11 cellular contexts compared by ENCODE assay signal in the genomic region with DNA sequence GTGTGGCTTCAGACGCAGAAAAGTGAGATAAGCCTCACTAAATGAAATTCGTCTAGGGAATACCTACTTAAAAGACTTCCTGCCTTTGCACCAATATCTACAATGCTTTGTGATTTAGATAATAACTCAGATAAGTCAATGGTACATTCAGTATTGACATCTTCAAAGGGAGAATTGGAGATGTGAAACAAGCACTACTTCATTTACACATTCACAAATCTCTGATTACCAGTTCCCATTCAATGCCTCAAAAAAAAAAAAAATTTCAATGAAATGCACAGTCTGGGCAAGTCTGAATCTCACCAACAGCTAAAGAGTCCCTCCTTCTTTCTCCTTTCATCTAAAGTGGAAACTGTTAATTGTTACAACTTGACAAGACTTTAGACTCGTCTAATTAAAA. TPM values are rescaled to one million over a fixed set of nuclear protein-coding genes. Genes with fewer than 3 reads are reported as not detected.
DNase-seq lines count a peak whose midpoint lies in the region; ATAC-seq and TF ChIP-seq lines count a peak whose summit lies in the region.
"Had no signal": no experiment of that assay in that cellular context is flagged by ENCODE, and none has a peak within 500 bp of the region (broad histone marks: within the 10 kb centered on the region; RNA-seq: fewer than 3 reads in every experiment).

No MANE protein-coding gene starts in this region.

- H3K4me1 ChIP-seq in left ventricle myocardium inferior (peaks cover 85% of the 10 kb centered on the region), right cardiac atrium (ENCODE audit: control insufficient read depth, insufficient read depth, low read length) (peaks cover 2% of the 10 kb centered on the region)

- peak overlapping the region; percentile 92 for H3K27ac Mint-ChIP-seq in activated naive CD8-positive, alpha-beta T cell
- peak overlapping the region; percentile 95 for H3K27ac Mint-ChIP-seq in mesothelial cell of epicardium

- no peaks in the 10 kb centered on the region for H3K36me3 ChIP-seq in left ventricle myocardium inferior

- peaks cover 59% of the 10 kb centered on the region for H3K4me1 Mint-ChIP-seq in activated naive CD8-positive, alpha-beta T cell (ENCODE audit: low read depth)
- H3K4me1 Mint-ChIP-seq in mesothelial cell of epicardium, result peaks cover 30% of the 10 kb centered on the region

- no peaks in the 10 kb centered on the region for H3K27me3 ChIP-seq in left ventricle myocardium inferior (ENCODE audit: low read depth)
- H3K27me3 ChIP-seq in right cardiac atrium (ENCODE audit: control insufficient read depth, insufficient read depth), result no peaks in the 10 kb centered on the region
- H3K27me3 ChIP-seq: SJSA1 had no signal

- DNase-seq in left ventricle myocardium inferior (no peak), right cardiac atrium (no peak), mesothelial cell of epicardium (ENCODE audit: low spot score in 2 of 2, unreplicated experiment in 2 of 2) (no peak), NCI-H774 (lab: John Stamatoyannopoulos, UW) (no peak), coronary artery (ENCODE audit: low spot score) (no peak), cerebellar nuclear complex (lab: John Stamatoyannopoulos, UW) (no peak)
- DNase-seq: DMS153, NCI-H1092 had no signal

- intact Hi-C loops in left ventricle myocardium inferior (cut with micrococcal nuclease) (no loop called here), right cardiac atrium (cut with DNase I) (loop anchor here in 1 of 4 donors (5.0 kb wide), 1 partner anchor 45 kb away; a partner anchor contains a TSS)

- peak overlapping the region; percentile 100 for H3K27ac ChIP-seq in left ventricle myocardium inferior (replicated peaks)
- no peak overlapping the region for H3K27ac ChIP-seq in right cardiac atrium (ENCODE audit: low read length)
- no peak overlapping the region for H3K27ac ChIP-seq in coronary artery

- ATAC-seq in right cardiac atrium (no peak), HG03039 (IDR thresholded peaks at IDR 0.05; ENCODE audit: unreplicated experiment) (no peak)

- H3K36me3 Mint-ChIP-seq in activated naive CD8-positive, alpha-beta T cell, result peaks cover 16% of the 10 kb centered on the region
- peaks cover 16% of the 10 kb centered on the region for H3K36me3 Mint-ChIP-seq in mesothelial cell of epicardium

- H3K27me3 Mint-ChIP-seq in activated naive CD8-positive, alpha-beta T cell, result no peaks in the 10 kb centered on the region
- H3K27me3 Mint-ChIP-seq in mesothelial cell of epicardium (ENCODE audit: low read depth), result no peaks in the 10 kb centered on the region

- peak overlapping the region; percentile 95 for H3K4me3 ChIP-seq in left ventricle myocardium inferior
- H3K4me3 ChIP-seq in right cardiac atrium (ENCODE audit: low read length), result no peak overlapping the region
- no peak overlapping the region for H3K4me3 ChIP-seq in coronary artery

- H3K9me3 ChIP-seq in left ventricle myocardium inferior (replicated peaks) (no peaks in the 10 kb centered on the region), right cardiac atrium (ENCODE audit: control insufficient read depth, low read length) (no peaks in the 10 kb centered on the region)
- H3K9me3 ChIP-seq: SJSA1 had no signal

- H3K4me3 Mint-ChIP-seq in activated naive CD8-positive, alpha-beta T cell, result peak overlapping the region; percentile 94
- H3K4me3 Mint-ChIP-seq in mesothelial cell of epicardium, result peak overlapping the region; percentile 93

- no peak for TF ChIP-seq CTCF in left ventricle myocardium inferior (IDR thresholded peaks at IDR 0.05; ENCODE audit: borderline replicate concordance)
- TF ChIP-seq CTCF in mesothelial cell of epicardium (IDR thresholded peaks at IDR 0.05; ENCODE audit: unreplicated experiment), result no peak
- no peak for TF ChIP-seq CTCF in coronary artery (IDR thresholded peaks at IDR 0.05)

- 26% methylated on average over 3 of the region's 3 CpGs for WGBS in right cardiac atrium

- no peaks in the 10 kb centered on the region for H3K9me3 Mint-ChIP-seq in activated naive CD8-positive, alpha-beta T cell (ENCODE audit: low read depth)
- H3K9me3 Mint-ChIP-seq in mesothelial cell of epicardium, result no peaks in the 10 kb centered on the region

RNA-seq across cellular contexts. Expression of a gene that starts 3.7 kb away (rescaled TPM):
- 17.2 TPM for total RNA-seq in left ventricle myocardium inferior
- 10 to 100 TPM; 20.8 to 25.4 (median 24.2) TPM for total RNA-seq in right cardiac atrium
- polyA plus RNA-seq in right cardiac atrium, result 10.8 TPM
- total RNA-seq in mesothelial cell of epicardium, result 60.1 to 69.3 TPM (median 60.3 TPM) in 3 replicates

RNA-seq across cellular contexts. Expression of a gene that starts 44.8 kb away (rescaled TPM):
- 3.1 TPM for total RNA-seq in left ventricle myocardium inferior
- total RNA-seq in right cardiac atrium, result 1 to 10 TPM; 2.1 to 3.3 (median 2.5) TPM
- 2.3 TPM for polyA plus RNA-seq in right cardiac atrium
- 10.3 to 12.4 TPM (median 12.1 TPM) in 3 replicates for total RNA-seq in mesothelial cell of epicardium

RNA-seq across cellular contexts. Expression of a gene that starts 50.1 kb away (rescaled TPM):
- total RNA-seq in left ventricle myocardium inferior (84.2 TPM), right cardiac atrium (10 to 100 TPM; 70.5 to 89.4 (median 79.4) TPM), mesothelial cell of epicardium (74.4 to 85.4 TPM (median 79.4 TPM) in 3 replicates)
- polyA plus RNA-seq in right cardiac atrium, result 45.1 TPM

RNA-seq across cellular contexts. Expression of a gene that starts 58.2 kb away (rescaled TPM):
- not detected for total RNA-seq in left ventricle myocardium inferior
- not detected for total RNA-seq in right cardiac atrium
- polyA plus RNA-seq in right cardiac atrium, result not detected
- total RNA-seq in mesothelial cell of epicardium, result not detected in 3 replicates
- total RNA-seq: SJSA1 had no signal
